2 cellular contexts compared by ENCODE assay signal in the genomic region with DNA sequence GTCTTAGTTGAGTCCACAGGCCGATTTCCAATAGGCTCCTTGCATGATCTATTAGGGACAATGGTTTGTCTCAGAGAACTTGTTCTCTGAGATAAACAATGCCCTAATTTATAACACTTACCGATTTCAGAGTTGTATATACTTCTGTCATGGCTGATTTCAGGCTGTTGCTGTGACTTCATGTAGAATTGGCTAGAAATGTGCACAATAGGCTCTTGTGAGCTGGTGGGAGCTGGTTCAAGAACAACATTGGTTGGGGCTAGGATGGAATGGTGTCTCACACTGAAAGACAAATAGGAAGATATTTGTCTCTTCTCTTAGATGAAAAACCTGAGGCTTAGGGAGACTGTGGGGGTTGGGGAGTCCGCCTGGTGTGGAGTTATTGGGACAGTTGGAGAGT.
TF ChIP-seq lines count a peak whose summit lies in the region.

No MANE protein-coding gene starts in this region.

TF ChIP-seq in SK-N-SH, 30 proteins besides CTCF, POLR2A, EP300 and RAD21 (continued from another document):
- TF ChIP-seq, protein P1, sequence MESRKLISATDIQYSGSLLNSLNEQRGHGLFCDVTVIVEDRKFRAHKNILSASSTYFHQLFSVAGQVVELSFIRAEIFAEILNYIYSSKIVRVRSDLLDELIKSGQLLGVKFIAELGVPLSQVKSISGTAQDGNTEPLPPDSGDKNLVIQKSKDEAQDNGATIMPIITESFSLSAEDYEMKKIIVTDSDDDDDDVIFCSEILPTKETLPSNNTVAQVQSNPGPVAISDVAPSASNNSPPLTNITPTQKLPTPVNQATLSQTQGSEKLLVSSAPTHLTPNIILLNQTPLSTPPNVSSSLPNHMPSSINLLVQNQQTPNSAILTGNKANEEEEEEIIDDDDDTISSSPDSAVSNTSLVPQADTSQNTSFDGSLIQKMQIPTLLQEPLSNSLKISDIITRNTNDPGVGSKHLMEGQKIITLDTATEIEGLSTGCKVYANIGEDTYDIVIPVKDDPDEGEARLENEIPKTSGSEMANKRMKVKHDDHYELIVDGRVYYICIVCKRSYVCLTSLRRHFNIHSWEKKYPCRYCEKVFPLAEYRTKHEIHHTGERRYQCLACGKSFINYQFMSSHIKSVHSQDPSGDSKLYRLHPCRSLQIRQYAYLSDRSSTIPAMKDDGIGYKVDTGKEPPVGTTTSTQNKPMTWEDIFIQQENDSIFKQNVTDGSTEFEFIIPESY (IDR thresholded peaks at IDR 0.05; ENCODE audit: borderline replicate concordance, low read depth) = no peak
- no peak for TF ChIP-seq MEF2A (IDR thresholded peaks at IDR 0.05; ENCODE audit: borderline replicate concordance, low read depth)
- TF ChIP-seq, protein P2, sequence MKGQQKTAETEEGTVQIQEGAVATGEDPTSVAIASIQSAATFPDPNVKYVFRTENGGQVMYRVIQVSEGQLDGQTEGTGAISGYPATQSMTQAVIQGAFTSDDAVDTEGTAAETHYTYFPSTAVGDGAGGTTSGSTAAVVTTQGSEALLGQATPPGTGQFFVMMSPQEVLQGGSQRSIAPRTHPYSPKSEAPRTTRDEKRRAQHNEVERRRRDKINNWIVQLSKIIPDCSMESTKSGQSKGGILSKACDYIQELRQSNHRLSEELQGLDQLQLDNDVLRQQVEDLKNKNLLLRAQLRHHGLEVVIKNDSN (IDR thresholded peaks at IDR 0.05; ENCODE audit: borderline replicate concordance, low read depth) = no peak
- TF ChIP-seq, protein P3, sequence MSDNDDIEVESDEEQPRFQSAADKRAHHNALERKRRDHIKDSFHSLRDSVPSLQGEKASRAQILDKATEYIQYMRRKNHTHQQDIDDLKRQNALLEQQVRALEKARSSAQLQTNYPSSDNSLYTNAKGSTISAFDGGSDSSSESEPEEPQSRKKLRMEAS (IDR thresholded peaks at IDR 0.05; ENCODE audit: low read depth) = no peak
- TF ChIP-seq NRF1 (IDR thresholded peaks at IDR 0.05; ENCODE audit: low read depth, low read length) = no peak
- TF ChIP-seq RXRA (IDR thresholded peaks at IDR 0.05; ENCODE audit: borderline replicate concordance, low read depth) = no peak
- no peak for TF ChIP-seq NFIC (IDR thresholded peaks at IDR 0.05; ENCODE audit: borderline replicate concordance)
- TF ChIP-seq FOSL2 (IDR thresholded peaks at IDR 0.05; ENCODE audit: borderline replicate concordance, low read depth) = no peak
- TF ChIP-seq RCOR1 (IDR thresholded peaks at IDR 0.05; ENCODE audit: low read length) = no peak
- TF ChIP-seq FOXJ3 (CRISPR knock-in tag; IDR thresholded peaks at IDR 0.05) = no peak
- no peak for TF ChIP-seq TEAD4 (IDR thresholded peaks at IDR 0.05; ENCODE audit: borderline replicate concordance, insufficient read depth)

TF ChIP-seq in SK-N-SH treated with all-trans-retinoic acid at 6 μM for 48 hours, 23 proteins besides CTCF, POLR2A, EP300 and RAD21 (continued from another document):
- TF ChIP-seq SNAI2 (CRISPR knock-in tag; IDR thresholded peaks at IDR 0.05) (no peak), ZNF8 (CRISPR knock-in tag; IDR thresholded peaks at IDR 0.05) (no peak), GLIS3 (CRISPR knock-in tag; IDR thresholded peaks at IDR 0.05) (no peak), PPARA (CRISPR knock-in tag; IDR thresholded peaks at IDR 0.05; ENCODE audit: borderline replicate concordance) (no peak), ARNTL (CRISPR knock-in tag; IDR thresholded peaks at IDR 0.05; ENCODE audit: borderline replicate concordance, low read depth) (no peak), ZFP3 (CRISPR knock-in tag; IDR thresholded peaks at IDR 0.05) (no peak), ZNF565 (CRISPR knock-in tag; conservative IDR thresholded peaks at IDR 0.05; ENCODE audit: low read depth) (no peak), TOX (CRISPR knock-in tag; IDR thresholded peaks at IDR 0.05; ENCODE audit: borderline replicate concordance) (no peak), ZNF70 (CRISPR knock-in tag; IDR thresholded peaks at IDR 0.05) (no peak), OSR1 (CRISPR knock-in tag; IDR thresholded peaks at IDR 0.05) (no peak), ISL1 (CRISPR knock-in tag; IDR thresholded peaks at IDR 0.05) (no peak), CSDC2 (CRISPR knock-in tag; IDR thresholded peaks at IDR 0.05) (no peak), ESRRG (CRISPR knock-in tag; IDR thresholded peaks at IDR 0.05) (no peak)
- TF ChIP-seq, protein P4, sequence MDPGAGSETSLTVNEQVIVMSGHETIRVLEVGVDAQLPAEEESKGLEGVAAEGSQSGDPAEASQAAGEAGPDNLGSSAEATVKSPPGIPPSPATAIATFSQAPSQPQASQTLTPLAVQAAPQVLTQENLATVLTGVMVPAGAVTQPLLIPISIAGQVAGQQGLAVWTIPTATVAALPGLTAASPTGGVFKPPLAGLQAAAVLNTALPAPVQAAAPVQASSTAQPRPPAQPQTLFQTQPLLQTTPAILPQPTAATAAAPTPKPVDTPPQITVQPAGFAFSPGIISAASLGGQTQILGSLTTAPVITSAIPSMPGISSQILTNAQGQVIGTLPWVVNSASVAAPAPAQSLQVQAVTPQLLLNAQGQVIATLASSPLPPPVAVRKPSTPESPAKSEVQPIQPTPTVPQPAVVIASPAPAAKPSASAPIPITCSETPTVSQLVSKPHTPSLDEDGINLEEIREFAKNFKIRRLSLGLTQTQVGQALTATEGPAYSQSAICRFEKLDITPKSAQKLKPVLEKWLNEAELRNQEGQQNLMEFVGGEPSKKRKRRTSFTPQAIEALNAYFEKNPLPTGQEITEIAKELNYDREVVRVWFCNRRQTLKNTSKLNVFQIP (CRISPR knock-in tag; IDR thresholded peaks at IDR 0.05; ENCODE audit: borderline replicate concordance, low read depth) = no peak
TF ChIP-seq in SK-N-SH treated with all-trans-retinoic acid at 6 μM for 48 hours: peak in this region for 0.
